ENCODE assay signal across 1 cellular context in the genomic region with DNA sequence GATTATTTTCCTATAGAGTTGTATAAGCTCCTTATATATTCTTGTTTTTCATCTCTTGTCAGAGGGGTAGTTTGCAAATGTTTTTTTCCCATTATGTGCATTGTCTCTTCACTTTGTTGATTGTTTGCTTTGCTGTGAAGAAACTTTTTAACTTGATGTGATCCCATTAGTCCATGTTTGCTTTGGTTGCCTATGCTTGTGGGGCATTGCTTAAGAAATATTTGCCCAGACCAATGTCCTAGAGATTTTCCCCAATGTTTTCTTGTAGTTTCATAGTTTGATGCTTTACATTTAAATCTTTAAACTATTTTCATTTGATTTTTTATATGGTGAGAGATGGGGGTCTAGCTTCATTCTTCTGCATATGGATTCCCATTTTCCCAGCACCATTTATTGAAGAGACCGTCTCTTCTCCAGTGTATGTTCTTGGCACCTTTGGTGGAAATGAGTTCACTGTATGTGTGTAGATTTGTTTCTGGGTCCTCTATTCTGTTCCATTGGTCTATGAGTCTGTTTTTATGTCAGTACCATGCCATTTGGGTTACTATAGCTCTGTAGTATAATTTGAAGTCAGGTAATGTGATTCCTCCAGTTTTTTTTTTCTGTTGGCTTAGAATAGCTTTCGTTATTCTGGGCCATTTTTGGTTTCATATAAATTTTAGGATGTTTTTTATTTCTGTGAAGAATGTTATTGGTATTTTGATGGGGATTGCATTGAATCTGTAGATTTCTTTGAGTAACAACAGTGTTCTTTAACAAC.
TF ChIP-seq lines count a peak whose summit lies in the region.

No MANE protein-coding gene starts in this region.

TF ChIP-seq in HepG2, 621 proteins besides CTCF, POLR2A, EP300 and RAD21 (continued from another document and continues in another):
- no peak for TF ChIP-seq ZUFSP (CRISPR knock-in tag; IDR thresholded peaks at IDR 0.05; ENCODE audit: borderline replicate concordance)
- no peak for TF ChIP-seq ZNF329 (CRISPR knock-in tag; IDR thresholded peaks at IDR 0.05; ENCODE audit: low read depth)
- no peak for TF ChIP-seq SMAD1 (CRISPR knock-in tag; IDR thresholded peaks at IDR 0.05; ENCODE audit: borderline replicate concordance, low read depth)
- TF ChIP-seq PREB (CRISPR knock-in tag; IDR thresholded peaks at IDR 0.05), result no peak
- TF ChIP-seq ZNF670 (CRISPR knock-in tag; IDR thresholded peaks at IDR 0.05; ENCODE audit: borderline replicate concordance), result no peak
- no peak for TF ChIP-seq PRMT3 (CRISPR knock-in tag; IDR thresholded peaks at IDR 0.05; ENCODE audit: borderline replicate concordance, low read depth)
- no peak for TF ChIP-seq TOPORS (CRISPR knock-in tag; IDR thresholded peaks at IDR 0.05)
- TF ChIP-seq HOXA3 (CRISPR knock-in tag; IDR thresholded peaks at IDR 0.05), result no peak
- TF ChIP-seq ZNF563 (CRISPR knock-in tag; IDR thresholded peaks at IDR 0.05), result no peak
- no peak for TF ChIP-seq ZNF512B (CRISPR knock-in tag; IDR thresholded peaks at IDR 0.05; ENCODE audit: borderline replicate concordance)
- TF ChIP-seq PRPF4 (IDR thresholded peaks at IDR 0.05; ENCODE audit: low read depth, low read length, poor library complexity, severe bottlenecking), result no peak
- no peak for TF ChIP-seq NFYB (CRISPR knock-in tag; IDR thresholded peaks at IDR 0.05)
- TF ChIP-seq ZKSCAN1 (IDR thresholded peaks at IDR 0.05; ENCODE audit: low read length), result no peak
- TF ChIP-seq ZNF335 (CRISPR knock-in tag; IDR thresholded peaks at IDR 0.05), result no peak
- TF ChIP-seq EED (CRISPR knock-in tag; IDR thresholded peaks at IDR 0.05), result no peak
- TF ChIP-seq ZFP82 (CRISPR knock-in tag; IDR thresholded peaks at IDR 0.05; ENCODE audit: borderline replicate concordance), result no peak
- peak; percentile 76 for TF ChIP-seq RARA (CRISPR knock-in tag; IDR thresholded peaks at IDR 0.05)
- no peak for TF ChIP-seq HCFC1 (IDR thresholded peaks at IDR 0.05; ENCODE audit: low read depth, low read length)
- TF ChIP-seq CCAR2 (optimal IDR thresholded peaks at IDR 0.05; ENCODE audit: low read depth, low read length), result no peak
- no peak for TF ChIP-seq MYC (CRISPR knock-in tag; IDR thresholded peaks at IDR 0.05; ENCODE audit: borderline replicate concordance)
- no peak for TF ChIP-seq ZNF235 (CRISPR knock-in tag; IDR thresholded peaks at IDR 0.05; ENCODE audit: borderline replicate concordance)
- no peak for TF ChIP-seq ZC3H13 (CRISPR knock-in tag; IDR thresholded peaks at IDR 0.05)
- no peak for TF ChIP-seq ZNF549 (CRISPR knock-in tag; IDR thresholded peaks at IDR 0.05)
- TF ChIP-seq FLYWCH1 (CRISPR knock-in tag; IDR thresholded peaks at IDR 0.05), result no peak
- TF ChIP-seq, protein P1, sequence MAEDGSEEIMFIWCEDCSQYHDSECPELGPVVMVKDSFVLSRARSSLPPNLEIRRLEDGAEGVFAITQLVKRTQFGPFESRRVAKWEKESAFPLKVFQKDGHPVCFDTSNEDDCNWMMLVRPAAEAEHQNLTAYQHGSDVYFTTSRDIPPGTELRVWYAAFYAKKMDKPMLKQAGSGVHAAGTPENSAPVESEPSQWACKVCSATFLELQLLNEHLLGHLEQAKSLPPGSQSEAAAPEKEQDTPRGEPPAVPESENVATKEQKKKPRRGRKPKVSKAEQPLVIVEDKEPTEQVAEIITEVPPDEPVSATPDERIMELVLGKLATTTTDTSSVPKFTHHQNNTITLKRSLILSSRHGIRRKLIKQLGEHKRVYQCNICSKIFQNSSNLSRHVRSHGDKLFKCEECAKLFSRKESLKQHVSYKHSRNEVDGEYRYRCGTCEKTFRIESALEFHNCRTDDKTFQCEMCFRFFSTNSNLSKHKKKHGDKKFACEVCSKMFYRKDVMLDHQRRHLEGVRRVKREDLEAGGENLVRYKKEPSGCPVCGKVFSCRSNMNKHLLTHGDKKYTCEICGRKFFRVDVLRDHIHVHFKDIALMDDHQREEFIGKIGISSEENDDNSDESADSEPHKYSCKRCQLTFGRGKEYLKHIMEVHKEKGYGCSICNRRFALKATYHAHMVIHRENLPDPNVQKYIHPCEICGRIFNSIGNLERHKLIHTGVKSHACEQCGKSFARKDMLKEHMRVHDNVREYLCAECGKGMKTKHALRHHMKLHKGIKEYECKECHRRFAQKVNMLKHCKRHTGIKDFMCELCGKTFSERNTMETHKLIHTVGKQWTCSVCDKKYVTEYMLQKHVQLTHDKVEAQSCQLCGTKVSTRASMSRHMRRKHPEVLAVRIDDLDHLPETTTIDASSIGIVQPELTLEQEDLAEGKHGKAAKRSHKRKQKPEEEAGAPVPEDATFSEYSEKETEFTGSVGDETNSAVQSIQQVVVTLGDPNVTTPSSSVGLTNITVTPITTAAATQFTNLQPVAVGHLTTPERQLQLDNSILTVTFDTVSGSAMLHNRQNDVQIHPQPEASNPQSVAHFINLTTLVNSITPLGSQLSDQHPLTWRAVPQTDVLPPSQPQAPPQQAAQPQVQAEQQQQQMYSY (CRISPR knock-in tag; IDR thresholded peaks at IDR 0.05), result no peak
- peak; percentile 83 for TF ChIP-seq CEBPG (CRISPR knock-in tag; IDR thresholded peaks at IDR 0.05)
- TF ChIP-seq ZSCAN9 (CRISPR knock-in tag; IDR thresholded peaks at IDR 0.05; ENCODE audit: borderline replicate concordance), result no peak
- TF ChIP-seq ZNF891 (CRISPR knock-in tag; IDR thresholded peaks at IDR 0.05), result no peak
- TF ChIP-seq ZNF260 (CRISPR knock-in tag; IDR thresholded peaks at IDR 0.05; ENCODE audit: borderline replicate concordance, low read depth), result no peak
- TF ChIP-seq, protein P2, sequence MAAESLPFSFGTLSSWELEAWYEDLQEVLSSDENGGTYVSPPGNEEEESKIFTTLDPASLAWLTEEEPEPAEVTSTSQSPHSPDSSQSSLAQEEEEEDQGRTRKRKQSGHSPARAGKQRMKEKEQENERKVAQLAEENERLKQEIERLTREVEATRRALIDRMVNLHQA (CRISPR knock-in tag; IDR thresholded peaks at IDR 0.05), result no peak
- TF ChIP-seq THYN1 (CRISPR knock-in tag; IDR thresholded peaks at IDR 0.05; ENCODE audit: borderline replicate concordance, low read depth), result no peak
- peak; percentile 70 for TF ChIP-seq CREM (IDR thresholded peaks at IDR 0.05)
- TF ChIP-seq CREM (CRISPR knock-in tag; IDR thresholded peaks at IDR 0.05), result no peak
- no peak for TF ChIP-seq ZNF501 (CRISPR knock-in tag; IDR thresholded peaks at IDR 0.05)
- no peak for TF ChIP-seq HOXD1 (CRISPR knock-in tag; IDR thresholded peaks at IDR 0.05)
- TF ChIP-seq, protein P3, sequence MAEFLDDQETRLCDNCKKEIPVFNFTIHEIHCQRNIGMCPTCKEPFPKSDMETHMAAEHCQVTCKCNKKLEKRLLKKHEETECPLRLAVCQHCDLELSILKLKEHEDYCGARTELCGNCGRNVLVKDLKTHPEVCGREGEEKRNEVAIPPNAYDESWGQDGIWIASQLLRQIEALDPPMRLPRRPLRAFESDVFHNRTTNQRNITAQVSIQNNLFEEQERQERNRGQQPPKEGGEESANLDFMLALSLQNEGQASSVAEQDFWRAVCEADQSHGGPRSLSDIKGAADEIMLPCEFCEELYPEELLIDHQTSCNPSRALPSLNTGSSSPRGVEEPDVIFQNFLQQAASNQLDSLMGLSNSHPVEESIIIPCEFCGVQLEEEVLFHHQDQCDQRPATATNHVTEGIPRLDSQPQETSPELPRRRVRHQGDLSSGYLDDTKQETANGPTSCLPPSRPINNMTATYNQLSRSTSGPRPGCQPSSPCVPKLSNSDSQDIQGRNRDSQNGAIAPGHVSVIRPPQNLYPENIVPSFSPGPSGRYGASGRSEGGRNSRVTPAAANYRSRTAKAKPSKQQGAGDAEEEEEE (CRISPR knock-in tag; IDR thresholded peaks at IDR 0.05; ENCODE audit: borderline replicate concordance), result no peak
- TF ChIP-seq HMG20A (CRISPR knock-in tag; IDR thresholded peaks at IDR 0.05; ENCODE audit: borderline replicate concordance), result peak; percentile 76; the same call in 1 of the 2 replicates
- no peak for TF ChIP-seq ZMAT3 (CRISPR knock-in tag; conservative IDR thresholded peaks at IDR 0.05)
- 0 out of 2 replicates have a peak, but pooled peaks have one; percentile 33 for TF ChIP-seq GATAD1 (CRISPR knock-in tag; IDR thresholded peaks at IDR 0.05)
- no peak for TF ChIP-seq RBM22 (optimal IDR thresholded peaks at IDR 0.05; ENCODE audit: low read length)
- TF ChIP-seq CHCHD3 (CRISPR knock-in tag; IDR thresholded peaks at IDR 0.05), result no peak
- no peak for TF ChIP-seq BATF2 (CRISPR knock-in tag; IDR thresholded peaks at IDR 0.05)
- TF ChIP-seq RFX1 (IDR thresholded peaks at IDR 0.05), result no peak
- no peak for TF ChIP-seq ZBTB7A (CRISPR knock-in tag; IDR thresholded peaks at IDR 0.05)
- peak; percentile 79 for TF ChIP-seq PAXIP1 (CRISPR knock-in tag; conservative IDR thresholded peaks at IDR 0.05)
- no peak for TF ChIP-seq ZNF337 (CRISPR knock-in tag; IDR thresholded peaks at IDR 0.05; ENCODE audit: borderline replicate concordance, low read depth)
- TF ChIP-seq JDP2 (CRISPR knock-in tag; IDR thresholded peaks at IDR 0.05; ENCODE audit: borderline replicate concordance), result no peak
- TF ChIP-seq CREB3 (CRISPR knock-in tag; IDR thresholded peaks at IDR 0.05), result no peak
- TF ChIP-seq ZBTB20 (CRISPR knock-in tag; IDR thresholded peaks at IDR 0.05; ENCODE audit: borderline replicate concordance, low read depth), result no peak; the same call in 1 of the 2 replicates
- TF ChIP-seq ZNF296 (CRISPR knock-in tag; conservative IDR thresholded peaks at IDR 0.05), result no peak
- TF ChIP-seq ZNF460 (CRISPR knock-in tag; IDR thresholded peaks at IDR 0.05; ENCODE audit: borderline replicate concordance), result no peak
